In genomic region chr10:96695366-96695765, GRCh38 we compare ENCODE assay signal across 16 cellular contexts. TPM values are rescaled to one million over a fixed set of nuclear protein-coding genes. Genes with fewer than 3 reads are reported as not detected.
DNase-seq lines count a peak whose midpoint lies in the region; ATAC-seq lines count a peak whose summit lies in the region.
"Had no signal": no experiment of that assay in that cellular context is flagged by ENCODE, and none has a peak within 500 bp of the region (broad histone marks: within the 10 kb centered on the region; RNA-seq: fewer than 3 reads in every experiment).

No MANE protein-coding gene starts in this region.

- peak overlapping the region; percentile 15 to 83 (median 50) for H3K4me3 Mint-ChIP-seq in CD8-positive, alpha-beta memory T cell
- peak overlapping the region; percentile 28 for H3K4me3 Mint-ChIP-seq in T-helper 17 cell
- H3K4me3 Mint-ChIP-seq in immature natural killer cell: peak overlapping the region; percentile 44 to 86 (median 74)
- H3K4me3 Mint-ChIP-seq: neural crest cell had no signal

- POLR2A ChIA-PET in CD8-positive, alpha-beta memory T cell (lab: Charles Lee): interaction anchor here (0.9 kb wide), 1 partner anchor 44 kb away, joined by 4 read pairs; no protein-coding TSS in a partner anchor

- peaks cover 40 to 47% (median 41%) of the 10 kb centered on the region in 3 donors for H3K4me1 Mint-ChIP-seq in CD8-positive, alpha-beta memory T cell
- H3K4me1 Mint-ChIP-seq in T-helper 17 cell: peaks cover 6% of the 10 kb centered on the region
- peaks cover 81 to 87% of the 10 kb centered on the region in 2 donors for H3K4me1 Mint-ChIP-seq in immature natural killer cell
- H3K4me1 Mint-ChIP-seq: neural crest cell had no signal

- no peaks in the 10 kb centered on the region for H3K27me3 ChIP-seq in CD8-positive, alpha-beta memory T cell (ENCODE audit: insufficient read depth, low read length, poor library complexity, severe bottlenecking)
- H3K27me3 ChIP-seq: MG63, testis had no signal

- H3K27ac ChIP-seq in CD8-positive, alpha-beta memory T cell (ENCODE audit: low read depth, low read length): no peak overlapping the region
- H3K27ac ChIP-seq: left ventricle myocardium inferior, testis had no signal

- H3K27me3 Mint-ChIP-seq in CD8-positive, alpha-beta memory T cell: no peaks in the 10 kb centered on the region
- H3K27me3 Mint-ChIP-seq in T-helper 17 cell (no peaks in the 10 kb centered on the region), immature natural killer cell (ENCODE audit: low read depth in 3 of 3) (peaks cover 0 to 5% (median 0%) of the 10 kb centered on the region in 3 donors)

- no peaks in the 10 kb centered on the region for H3K36me3 ChIP-seq in CD8-positive, alpha-beta memory T cell (ENCODE audit: insufficient read depth, low read length)
- H3K36me3 ChIP-seq: left ventricle myocardium inferior, MG63 had no signal

- peak in 1 of 5 donors; percentile 38 for DNase-seq in CD8-positive, alpha-beta memory T cell
- DNase-seq in T-helper 17 cell (no peak), immature natural killer cell (peak; percentile 67 to 72 (median 71)), NCI-H1930 (lab: John Stamatoyannopoulos, UW) (no peak)
- DNase-seq: activated effector memory CD4-positive, alpha-beta T cell treated with anti-CD3 and anti-CD28 coated beads, Interleukin-2, amount 50 U/mL, for 16 hours; cerebellar nuclear complex; left ventricle myocardium inferior; MG63; NCI-H510A; testis had no signal

- H3K4me1 ChIP-seq in CD8-positive, alpha-beta memory T cell (ENCODE audit: insufficient read depth, low read length): peaks cover 18% of the 10 kb centered on the region
- H3K4me1 ChIP-seq: left ventricle myocardium inferior, testis had no signal

- no peaks in the 10 kb centered on the region for H3K9me3 Mint-ChIP-seq in CD8-positive, alpha-beta memory T cell
- no peaks in the 10 kb centered on the region for H3K9me3 Mint-ChIP-seq in immature natural killer cell
- H3K9me3 Mint-ChIP-seq: neural crest cell had no signal

- peak overlapping the region; percentile 78 to 94 (median 84) for H3K27ac Mint-ChIP-seq in CD8-positive, alpha-beta memory T cell
- H3K27ac Mint-ChIP-seq in T-helper 17 cell (peak overlapping the region; percentile 19), immature natural killer cell (peak overlapping the region; percentile 86 to 100 (median 96))

- no peak overlapping the region for H3K4me3 ChIP-seq in CD8-positive, alpha-beta memory T cell (ENCODE audit: low read length)
- H3K4me3 ChIP-seq: left ventricle myocardium inferior, MG63, testis had no signal

- CTCF ChIA-PET in CD8-positive, alpha-beta memory T cell (lab: Charles Lee): no interaction called here

- peaks cover 1 to 16% (median 1%) of the 10 kb centered on the region in 3 donors for H3K36me3 Mint-ChIP-seq in CD8-positive, alpha-beta memory T cell
- H3K36me3 Mint-ChIP-seq in T-helper 17 cell (ENCODE audit: low read depth) (no peaks in the 10 kb centered on the region), immature natural killer cell (peaks cover 4 to 17% (median 11%) of the 10 kb centered on the region in 3 donors)

- peak; percentile 44 for ATAC-seq in GM18867 (IDR thresholded peaks at IDR 0.05; ENCODE audit: unreplicated experiment)
- ATAC-seq in T-helper 17 cell: peak; percentile 21
- no peak for ATAC-seq in HG03342 (IDR thresholded peaks at IDR 0.05; ENCODE audit: unreplicated experiment)
- no peak for ATAC-seq in HG02970 (IDR thresholded peaks at IDR 0.05; ENCODE audit: low FRiP score, unreplicated experiment)
- ATAC-seq in HG03097 (IDR thresholded peaks at IDR 0.05; ENCODE audit: low FRiP score, unreplicated experiment): no peak
- ATAC-seq: Right ventricle myocardium inferior had no signal

- no peaks in the 10 kb centered on the region for H3K9me3 ChIP-seq in CD8-positive, alpha-beta memory T cell (ENCODE audit: low read length)
- no peaks in the 10 kb centered on the region for H3K9me3 ChIP-seq in T-helper 17 cell (ENCODE audit: control insufficient read depth, low read length, poor library complexity, severe bottlenecking)
- H3K9me3 ChIP-seq: left ventricle myocardium inferior, MG63, testis had no signal

RNA-seq across cellular contexts. Expression of gene PIK3AP1, which starts 24.9 kb away (rescaled TPM):
- total RNA-seq in CD8-positive, alpha-beta memory T cell: 1 to 10 TPM; 5.7 to 6.7 TPM
- polyA plus RNA-seq in CD8-positive, alpha-beta memory T cell: 37.0 TPM
- total RNA-seq in T-helper 17 cell: 1 to 10 TPM; 1.9 to 5.0 TPM
- 100 to 1,000 TPM in 1 of 3 donors, 10 to 100 TPM in 2; 87.4 to 186 (median 98.3) TPM for polyA plus RNA-seq in immature natural killer cell

Comparison
In these comparisons a context has a peak if more than half of its experiments do, and no peak if none do; other contexts are left out.
1. DNase-seq: peak in immature natural killer cell (3 of 3); none in T-helper 17 cell (0 of 3) and NCI-H1930 (0 of 2).
2. H3K27ac Mint-ChIP-seq: peak in every context shown above with its lines; median percentile 96 in immature natural killer cell; 84 in CD8-positive, alpha-beta memory T cell; 19 in T-helper 17 cell.
3. ATAC-seq: peak in GM18867 (single experiment) and T-helper 17 cell (single experiment); none in HG03342 (single experiment), HG02970 (single experiment) and HG03097 (single experiment).
4. Peak in every context shown above with its lines, with median percentiles within 50 percentile points of each other: H3K4me3 Mint-ChIP-seq.